ENCODE assay signal across 8 cellular contexts in genomic region chr6:30555428-30556005, GRCh38. TPM values are rescaled to one million over a fixed set of nuclear protein-coding genes. Genes with fewer than 3 reads are reported as not detected.
A peak's percentile ranks its signal among the peaks of the same experiment; 100 is the strongest.
DNase-seq lines count a peak whose midpoint lies in the region; ATAC-seq, FAIRE-seq and TF ChIP-seq lines count a peak whose summit lies in the region.

No MANE protein-coding gene starts in this region.

- no peak overlapping the region for H2BK15ac ChIP-seq in H1 (ENCODE audit: low read length)
- H2BK15ac ChIP-seq in mesenchymal stem cell (ENCODE audit: low read depth, poor library complexity, severe bottlenecking), result peak overlapping the region; percentile 99

- no peak for TF ChIP-seq POLR2A in H1 (IDR thresholded peaks at IDR 0.05; ENCODE audit: control extremely low read depth in 1 of 2, low read depth in 2 of 2, low read length in 2 of 2)

- no peak for DNase-seq in AG09309 (ENCODE audit: low read depth)
- peak in 4 of 34 experiments; percentile 9 to 16 (median 13) for DNase-seq in T-cell
- DNase-seq in H1 (ENCODE audit: low read depth in 1 of 2, low spot score in 2 of 2), result peak in 1 of 2 experiments; percentile 82
- DNase-seq in mesenchymal stem cell, result peak; percentile 71
- DNase-seq in tibial artery, result peak; percentile 46 to 78
- no peak for DNase-seq in GOT3 (lab: John Stamatoyannopoulos, UW)

- peak overlapping the region; percentile 98 to 100 (median 98) for H3K4me3 Mint-ChIP-seq in T-cell

- FAIRE-seq in H1 (lab: Jason Lieb, UNC), result no peak

- H3K9ac ChIP-seq in H1 (replicated peaks in 1 of 4; ENCODE audit: extremely low read depth in 1 of 4, low read depth in 3 of 4, low read length in 3 of 4) (peak overlapping the region in 3 of 4 experiments; percentile 72 to 90 (median 90); a peak in 6 of 7 replicates), mesenchymal stem cell (ENCODE audit: low read length) (peak overlapping the region; percentile 96)

- H3K4me1 ChIP-seq in H1 (replicated peaks in 1 of 4; ENCODE audit: control insufficient read depth in 3 of 4, insufficient read depth in 4 of 4, low read length in 3 of 4) (peaks cover 0 to 3% (median 1%) of the 10 kb centered on the region in 4 experiments; a peak in 1 of 7 replicates), mesenchymal stem cell (ENCODE audit: control insufficient read depth, insufficient read depth, low read depth, low read length) (peaks cover 4% of the 10 kb centered on the region), tibial artery (peaks cover 0 to 28% (median 18%) of the 10 kb centered on the region in 4 donors)

- no peak overlapping the region for H2BK20ac ChIP-seq in H1 (ENCODE audit: low read length)

- H2BK12ac ChIP-seq in H1 (ENCODE audit: low read depth, low read length) (no peak overlapping the region), mesenchymal stem cell (ENCODE audit: low read length in 2 of 2) (peak overlapping the region in 1 of 2 experiments; percentile 90)

- peaks cover 0 to 6% of the 10 kb centered on the region in 2 experiments for H4K20me1 ChIP-seq in H1 (replicated peaks in 1 of 2; ENCODE audit: control insufficient read depth in 1 of 2, insufficient read depth in 2 of 2, low read length in 2 of 2)

- H3K27me3 ChIP-seq in H1 (replicated peaks in 1 of 4; ENCODE audit: control insufficient read depth in 3 of 4, extremely low read depth in 1 of 4, insufficient read depth in 3 of 4, low read length in 3 of 4), result no peaks in the 10 kb centered on the region
- H3K27me3 ChIP-seq in mesenchymal stem cell (ENCODE audit: control insufficient read depth in 1 of 2, insufficient read depth in 1 of 2, low read length in 2 of 2), result no peaks in the 10 kb centered on the region
- H3K27me3 ChIP-seq in tibial artery, result no peaks in the 10 kb centered on the region

- POLR2A ChIA-PET in T-cell (lab: Charles Lee) (interaction anchor here (0.6 to 2.5 kb wide), 6 partner anchors 11 to 65 kb away, joined by 3 to 21 read pairs (median 6); partner anchors contain the start of gene ABCF1 (in 1 of the 2)), H1 (lab: Charles Lee; ENCODE audit: partially characterized antibody) (interaction anchor here (0.9 to 5.4 kb wide), 17 partner anchors 9 to 165 kb away, joined by 3 to 68 read pairs (median 5); partner anchors contain the start of genes ABCF1, MRPS18B and PPP1R10)

- TF ChIP-seq CTCF in AG09309 (IDR thresholded peaks at IDR 0.05; ENCODE audit: control insufficient read depth, insufficient read depth, low read depth, low read length, missing control alignments), result no peak
- no peak for TF ChIP-seq CTCF in H1 (IDR thresholded peaks at IDR 0.05; ENCODE audit: control extremely low read depth in 1 of 3, insufficient read depth in 1 of 3, low read depth in 1 of 3, low read length in 3 of 3)
- TF ChIP-seq CTCF in tibial artery (IDR thresholded peaks at IDR 0.05), result no peak

- H3K56ac ChIP-seq in H1 (replicated peaks; ENCODE audit: insufficient read length, low read depth, low read length), result peak overlapping the region; percentile 90

- peaks cover 16% of the 10 kb centered on the region for H3K23me2 ChIP-seq in H1 (ENCODE audit: low read depth, low read length)

- intact Hi-C loops in tibial artery (cut with DNase I; ENCODE audit: low total_unique reads), result loop anchor here (5.0 kb wide), 1 partner anchor 62 kb away; the partner anchor contains the start of genes MRPS18B and PPP1R10

- peak overlapping the region; percentile 99 to 100 for H3K27ac Mint-ChIP-seq in T-cell

- 1% methylated on average over 26 of the region's 32 CpGs; no CpG with 5 or more reads in 1 of the 2 experiments for WGBS in H1 (ENCODE audit: extremely low coverage in 1 of 2, insufficient coverage in 1 of 2, insufficient read length in 1 of 2, insufficient replicate concordance in 2 of 2, low coverage in 1 of 2, low lambda C conversion rate in 2 of 2, missing lambda C conversion rate in 1 of 2), 2 experiments
- WGBS in mesenchymal stem cell, result 0% methylated on average over 27 of the region's 32 CpGs

- H2AK5ac ChIP-seq in H1 (ENCODE audit: low read depth, low read length) (no peak overlapping the region), mesenchymal stem cell (ENCODE audit: low read length, severe bottlenecking) (no peak overlapping the region)

- CTCF ChIA-PET in T-cell (lab: Charles Lee), result interaction anchor here in 1 of 2 donors (0.6 to 2.8 kb wide), 4 partner anchors 11 to 176 kb away, joined by 3 to 17 read pairs (median 6); no protein-coding TSS in a partner anchor
- CTCF ChIA-PET in H1 (lab: Charles Lee; ENCODE audit: partially characterized antibody), result interaction anchor here (0.8 to 6.4 kb wide), 7 partner anchors 8 to 103 kb away, joined by 3 to 76 read pairs (median 3); no protein-coding TSS in a partner anchor

- H3K23ac ChIP-seq in H1 (ENCODE audit: insufficient read length) (no peak overlapping the region), mesenchymal stem cell (ENCODE audit: low read length in 2 of 2) (peak overlapping the region in 1 of 2 experiments; percentile 81)

- H3K36me3 ChIP-seq in H1 (ENCODE audit: control insufficient read depth in 2 of 4, insufficient read depth in 4 of 4, low read length in 3 of 4) (peaks cover 4 to 29% (median 19%) of the 10 kb centered on the region in 4 experiments), mesenchymal stem cell (ENCODE audit: control insufficient read depth in 1 of 2, insufficient read depth in 2 of 2, low read depth in 1 of 2, low read length in 2 of 2) (peaks cover 32 to 52% of the 10 kb centered on the region in 2 experiments), tibial artery (peaks cover 24 to 37% (median 35%) of the 10 kb centered on the region in 3 donors)

- H3K4me2 ChIP-seq in H1 (ENCODE audit: insufficient read depth in 1 of 2, low read depth in 2 of 2, low read length in 2 of 2), result peak overlapping the region; percentile 92 to 99
- peak overlapping the region; percentile 92 for H3K4me2 ChIP-seq in mesenchymal stem cell (ENCODE audit: low read length, poor library complexity, severe bottlenecking)

- H3K4me3 ChIP-seq in AG09309 (ENCODE audit: control insufficient read depth, low read depth, low read length), result peak overlapping the region; percentile 87
- H3K4me3 ChIP-seq in H1 (ENCODE audit: extremely low read depth in 1 of 4, insufficient read depth in 2 of 4, low read depth in 3 of 4, low read length in 4 of 4), result peak overlapping the region; percentile 76 to 91 (median 89)
- peak overlapping the region; percentile 83 to 95 for H3K4me3 ChIP-seq in mesenchymal stem cell (ENCODE audit: insufficient read depth in 1 of 2, low read depth in 1 of 2, low read length in 2 of 2)
- peak overlapping the region; percentile 85 for H3K4me3 ChIP-seq in tibial artery

- ATAC-seq in GM21529 (IDR thresholded peaks at IDR 0.05; ENCODE audit: unreplicated experiment) (peak; percentile 6), T-cell (replicated peaks in 1 of 4) (no peak), GM18868 (IDR thresholded peaks at IDR 0.05; ENCODE audit: unreplicated experiment) (no peak)

- peak overlapping the region; percentile 65; the same call in 1 of the 2 replicates for H4K8ac ChIP-seq in H1 (ENCODE audit: extremely low read depth, insufficient read depth, low read length)
- peak overlapping the region; percentile 81 for H4K8ac ChIP-seq in mesenchymal stem cell (ENCODE audit: low read length)

- H3K27ac ChIP-seq in H1 (ENCODE audit: low read depth, low read length), result peak overlapping the region; percentile 93
- peak overlapping the region; percentile 75 for H3K27ac ChIP-seq in mesenchymal stem cell (ENCODE audit: low read length, poor library complexity, severe bottlenecking)
- H3K27ac ChIP-seq in tibial artery, result peak overlapping the region; percentile 98 to 100

- H2AFZ ChIP-seq in H1 (ENCODE audit: low read length), result peak overlapping the region; percentile 0; the same call in 1 of the 2 replicates
- H2AFZ ChIP-seq in mesenchymal stem cell (ENCODE audit: low read depth, low read length), result peak overlapping the region; percentile 97

- no peak for TF ChIP-seq RAD21 in H1 (IDR thresholded peaks at IDR 0.05 in 1 of 2, conservative IDR thresholded peaks at IDR 0.05 in 1 of 2; ENCODE audit: low read depth in 2 of 2, low read length in 2 of 2)

- H3K79me1 ChIP-seq in H1 (ENCODE audit: low read depth, low read length), result 0 out of 2 replicates have a peak, but pooled peaks cover 8% of the 10 kb centered on the region
- peaks cover 43% of the 10 kb centered on the region for H3K79me1 ChIP-seq in mesenchymal stem cell (replicated peaks; ENCODE audit: low read length, poor library complexity, severe bottlenecking)

- peak overlapping the region; percentile 9 for H4K91ac ChIP-seq in H1 (replicated peaks; ENCODE audit: insufficient read length, low read length)
- H4K91ac ChIP-seq in mesenchymal stem cell (ENCODE audit: low read length), result peak overlapping the region; percentile 94

- peaks cover 3 to 34% of the 10 kb centered on the region in 2 experiments for H3K79me2 ChIP-seq in H1 (ENCODE audit: control insufficient read depth in 1 of 2, insufficient read depth in 2 of 2, low read length in 2 of 2)

- H2BK120ac ChIP-seq in H1 (replicated peaks; ENCODE audit: low read depth, low read length), result no peak overlapping the region
- peak overlapping the region; percentile 64 for H2BK120ac ChIP-seq in mesenchymal stem cell (ENCODE audit: low read depth, low read length)

- H3K27me3 Mint-ChIP-seq in T-cell, result no peaks in the 10 kb centered on the region

- H4K5ac ChIP-seq in H1 (ENCODE audit: insufficient read length, low read depth, low read length), result peak overlapping the region; percentile 48

- H3K36me3 Mint-ChIP-seq in T-cell, result peaks cover 36% of the 10 kb centered on the region

- TF ChIP-seq EP300 in H1 (IDR thresholded peaks at IDR 0.05; ENCODE audit: borderline replicate concordance in 1 of 2, low read depth in 2 of 2, low read length in 2 of 2), result no peak

- no peaks in the 10 kb centered on the region for H3K9me3 Mint-ChIP-seq in T-cell

- H3K14ac ChIP-seq in H1 (ENCODE audit: insufficient read length), result no peak overlapping the region
- H3K14ac ChIP-seq in mesenchymal stem cell (ENCODE audit: low read length in 2 of 2), result peak overlapping the region in 1 of 2 experiments; percentile 95

- H3K4me1 Mint-ChIP-seq in T-cell, result peaks cover 48 to 50% (median 50%) of the 10 kb centered on the region in 3 donors

- peak overlapping the region; percentile 99 for H2BK5ac ChIP-seq in H1 (ENCODE audit: low read depth, low read length)
- H2BK5ac ChIP-seq in mesenchymal stem cell (ENCODE audit: low read depth, low read length, poor library complexity, severe bottlenecking), result peak overlapping the region; percentile 81

- H3K18ac ChIP-seq in H1 (ENCODE audit: extremely low read depth, low read length), result peak overlapping the region; percentile 15
- H3K18ac ChIP-seq in mesenchymal stem cell (ENCODE audit: low read depth in 1 of 2, low read length in 2 of 2), result peak overlapping the region; percentile 91 to 99

- H3K4ac ChIP-seq in H1 (replicated peaks; ENCODE audit: insufficient read length, low read depth, low read length) (peak overlapping the region; percentile 15), mesenchymal stem cell (ENCODE audit: low read depth in 1 of 2, low read length in 2 of 2) (peak overlapping the region; percentile 3 to 89)

- no peaks in the 10 kb centered on the region for H3K9me3 ChIP-seq in H1 (ENCODE audit: insufficient read depth in 2 of 2, low read depth in 1 of 2, low read length in 1 of 2)
- no peaks in the 10 kb centered on the region for H3K9me3 ChIP-seq in mesenchymal stem cell (ENCODE audit: control insufficient read depth, low read length)
- no peaks in the 10 kb centered on the region for H3K9me3 ChIP-seq in tibial artery

RNA-seq across cellular contexts. Expression of gene GNL1, which starts 0.8 kb away (rescaled TPM):
- 100 to 1,000 TPM in 2 of 5 donors, 10 to 100 TPM in 3; 65.5 to 167 (median 72.9) TPM for total RNA-seq in T-cell
- total RNA-seq in H1 (2021; fragmentation: NEBNext Ultra II Directional; extraction: Animal tissue kit (Norgen Biotek cat#: 25700)), result 67.8 and 75.4 TPM in 2 replicates
- polyA plus RNA-seq in H1 (2011; rRNA removed), result 42.4 and 52.9 TPM in 2 replicates
- polyA plus RNA-seq in H1 (2011; cell fraction: cytosol; rRNA removed), result 47.6 TPM
- polyA plus RNA-seq in H1 (2011; cell fraction: nucleus; rRNA removed), result 56.7 TPM
- polyA plus RNA-seq in H1 (2012, experiment 1 of 2), result 48.1 to 77.3 TPM (median 64.7 TPM) in 4 replicates
- 42.4 TPM for polyA plus RNA-seq in H1 (2012, experiment 2 of 2)
- 28.4 TPM for polyA plus RNA-seq in H1 (2013, experiment 1 of 2)
- polyA plus RNA-seq in H1 (2013, experiment 2 of 2), result 25.4 TPM
- polyA minus RNA-seq in H1 (2011; rRNA and poly(A)+ RNA removed), result 34.6 and 41.3 TPM in 2 replicates
- 19.2 TPM for polyA minus RNA-seq in H1 (2011; cell fraction: cytosol; rRNA and poly(A)+ RNA removed)
- 18.8 TPM for polyA minus RNA-seq in H1 (2011; cell fraction: nucleus; rRNA and poly(A)+ RNA removed)
- polyA plus RNA-seq in mesenchymal stem cell (2013, experiment 1 of 2), result 38.9 TPM
- polyA plus RNA-seq in mesenchymal stem cell (2013, experiment 2 of 2), result 36.3 TPM

RNA-seq across cellular contexts. Expression of gene PRR3, which starts 1.6 kb away (rescaled TPM):
- 10 to 100 TPM; 12.8 to 22.1 (median 19.7) TPM for total RNA-seq in T-cell
- 10.5 and 11.6 TPM in 2 replicates for total RNA-seq in H1 (2021; fragmentation: NEBNext Ultra II Directional; extraction: Animal tissue kit (Norgen Biotek cat#: 25700))
- 24.2 and 24.3 TPM in 2 replicates for polyA plus RNA-seq in H1 (2011; rRNA removed)
- polyA plus RNA-seq in H1 (2011; cell fraction: cytosol; rRNA removed), result 16.3 TPM
- 20.5 TPM for polyA plus RNA-seq in H1 (2011; cell fraction: nucleus; rRNA removed)
- polyA plus RNA-seq in H1 (2012, experiment 1 of 2), result 10.3 to 11.8 TPM (median 11.1 TPM) in 4 replicates
- polyA plus RNA-seq in H1 (2012, experiment 2 of 2), result 7.9 TPM
- 13.5 TPM for polyA plus RNA-seq in H1 (2013, experiment 1 of 2)
- polyA plus RNA-seq in H1 (2013, experiment 2 of 2), result 11.3 TPM
- polyA minus RNA-seq in H1 (2011; rRNA and poly(A)+ RNA removed), result 17.6 and 20.3 TPM in 2 replicates
- polyA minus RNA-seq in H1 (2011; cell fraction: cytosol; rRNA and poly(A)+ RNA removed), result 5.6 TPM
- 17.8 TPM for polyA minus RNA-seq in H1 (2011; cell fraction: nucleus; rRNA and poly(A)+ RNA removed)
- polyA plus RNA-seq in mesenchymal stem cell (2013, experiment 1 of 2), result 14.0 TPM
- polyA plus RNA-seq in mesenchymal stem cell (2013, experiment 2 of 2), result 13.0 TPM

RNA-seq across cellular contexts. Expression of gene ABCF1, which starts 15.7 kb away (rescaled TPM):
- total RNA-seq in T-cell, result 10 to 100 TPM; 61.1 to 89.9 (median 73.8) TPM
- total RNA-seq in H1 (2021; fragmentation: NEBNext Ultra II Directional; extraction: Animal tissue kit (Norgen Biotek cat#: 25700)), result 119 and 123 TPM in 2 replicates
- 48.8 and 59.5 TPM in 2 replicates for polyA plus RNA-seq in H1 (2011; rRNA removed)
- 71.0 TPM for polyA plus RNA-seq in H1 (2011; cell fraction: cytosol; rRNA removed)
- 104 TPM for polyA plus RNA-seq in H1 (2011; cell fraction: nucleus; rRNA removed)
- 112 to 134 TPM (median 123 TPM) in 4 replicates for polyA plus RNA-seq in H1 (2012, experiment 1 of 2)
- 36.5 TPM for polyA plus RNA-seq in H1 (2012, experiment 2 of 2)
- 91.5 TPM for polyA plus RNA-seq in H1 (2013, experiment 1 of 2)
- polyA plus RNA-seq in H1 (2013, experiment 2 of 2), result 94.1 TPM
- 84.1 and 96.9 TPM in 2 replicates for polyA minus RNA-seq in H1 (2011; rRNA and poly(A)+ RNA removed)
- polyA minus RNA-seq in H1 (2011; cell fraction: cytosol; rRNA and poly(A)+ RNA removed), result 62.4 TPM
- polyA minus RNA-seq in H1 (2011; cell fraction: nucleus; rRNA and poly(A)+ RNA removed), result 48.9 TPM
- 50.0 TPM for polyA plus RNA-seq in mesenchymal stem cell (2013, experiment 1 of 2)
- polyA plus RNA-seq in mesenchymal stem cell (2013, experiment 2 of 2), result 49.7 TPM

Comparison
In these comparisons a context has a peak if more than half of its experiments do, and no peak if none do; other contexts are left out.
1. DNase-seq: peak in mesenchymal stem cell (single experiment) and tibial artery (2 of 2); none in AG09309 (single experiment) and GOT3 (single experiment).
2. Peak in every context shown above with its lines, with median percentiles within 50 percentile points of each other: H3K4me3 ChIP-seq and H3K27ac ChIP-seq.